25 cellular contexts compared by ENCODE assay signal in the genomic region with DNA sequence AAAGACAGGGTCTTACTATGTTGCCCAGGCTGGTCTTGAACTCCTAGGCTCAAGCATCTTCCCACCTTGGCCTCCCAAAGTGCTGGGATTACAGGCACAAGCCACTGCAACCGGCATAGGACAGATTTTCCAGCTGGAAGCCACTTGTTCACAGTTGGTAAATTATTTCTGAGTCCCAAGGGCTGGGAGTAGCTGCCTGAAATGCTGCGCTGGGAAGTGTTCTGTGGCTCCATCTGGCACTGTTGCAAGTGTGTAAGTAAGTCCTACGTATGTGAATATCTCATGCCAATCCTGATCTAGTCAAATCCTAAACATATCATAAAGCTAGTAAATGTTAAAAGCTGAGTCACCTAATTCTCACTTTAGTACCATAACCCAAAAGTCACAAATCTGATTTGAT. TPM values are rescaled to one million over a fixed set of nuclear protein-coding genes. Genes with fewer than 3 reads are reported as not detected.
DNase-seq lines count a peak whose midpoint lies in the region; ATAC-seq and TF ChIP-seq lines count a peak whose summit lies in the region.
"Had no signal": no experiment of that assay in that cellular context is flagged by ENCODE, and none has a peak within 500 bp of the region (broad histone marks: within the 10 kb centered on the region; RNA-seq: fewer than 3 reads in every experiment).

No MANE protein-coding gene starts in this region.

- H3K4me1 ChIP-seq in breast epithelium = no peaks in the 10 kb centered on the region

- no peak for ATAC-seq in stimulated activated naive B cell treated with anti-CD40 and anti-IgM and Interleukin-4, amounts not matched to agents 10 μg/mL and 1 μg/mL and 100 μg/mL, for 72 hours (replicated peaks)
- ATAC-seq in HG03342 (IDR thresholded peaks at IDR 0.05; ENCODE audit: unreplicated experiment) = no peak
- no peak for ATAC-seq in HG03571 (IDR thresholded peaks at IDR 0.05; ENCODE audit: unreplicated experiment)
- ATAC-seq: activated CD4-positive, CD25-positive, alpha-beta regulatory T cell treated with anti-CD3 and anti-CD28 coated beads, Interleukin-2, amount 50 U/mL, for 24 hours; SK-N-SH treated with all-trans-retinoic acid at 6 μM for 48 hours had no signal

- BruUV-seq in MCF 10A (replicated peaks; lab: Mats Ljungman, UMichigan) = TSS peak; percentile 18

- POLR2A ChIA-PET in MCF 10A (lab: Yijun Ruan, JAX) = interaction anchor here (1.0 to 2.3 kb wide), 3 partner anchors 10 to 164 kb away, joined by 3 to 14 read pairs (median 4); partner anchors contain the start of gene INPP5K

- H3K27me3 Mint-ChIP-seq in MCF 10A (ENCODE audit: insufficient read depth, unreplicated experiment) = no peaks in the 10 kb centered on the region
- peaks cover 15% of the 10 kb centered on the region for H3K27me3 Mint-ChIP-seq in glutamatergic neuron (ENCODE audit: unreplicated experiment)
- no peaks in the 10 kb centered on the region for H3K27me3 Mint-ChIP-seq in stimulated activated naive B cell treated with anti-CD40 and anti-IgM and Interleukin-4, amounts not matched to agents 10 μg/mL and 1 μg/mL and 100 μg/mL, for 72 hours

- H3K27ac ChIP-seq in breast epithelium = no peak overlapping the region
- H3K27ac ChIP-seq: epithelial cell of prostate, right atrium auricular region had no signal

- no peak for TF ChIP-seq POLR2A in breast epithelium (IDR thresholded peaks at IDR 0.05)

- TF ChIP-seq CTCF in MCF 10A (IDR thresholded peaks at IDR 0.05; ENCODE audit: unreplicated experiment) (no peak), breast epithelium (IDR thresholded peaks at IDR 0.05) (no peak), glutamatergic neuron (IDR thresholded peaks at IDR 0.05; ENCODE audit: partially characterized antibody, unreplicated experiment) (no peak)

- no peak overlapping the region for H3K4me3 Mint-ChIP-seq in MCF 10A (ENCODE audit: unreplicated experiment)
- peak overlapping the region; percentile 77 for H3K4me3 Mint-ChIP-seq in glutamatergic neuron (ENCODE audit: unreplicated experiment)
- H3K4me3 Mint-ChIP-seq in stimulated activated naive B cell treated with anti-CD40 and anti-IgM and Interleukin-4, amounts not matched to agents 10 μg/mL and 1 μg/mL and 100 μg/mL, for 72 hours = no peak overlapping the region

- intact Hi-C loops in MCF 10A (cut with micrococcal nuclease) = no loop called here
- intact Hi-C loops in breast epithelium (cut with DNase I; ENCODE audit: low total_unique reads) = no loop called here

- no peak overlapping the region for H3K4me3 ChIP-seq in breast epithelium
- H3K4me3 ChIP-seq: dorsolateral prefrontal cortex, right atrium auricular region had no signal

- H3K27ac Mint-ChIP-seq in MCF 10A (ENCODE audit: low read depth, unreplicated experiment) = no peak overlapping the region
- H3K27ac Mint-ChIP-seq in glutamatergic neuron (ENCODE audit: unreplicated experiment) = peak overlapping the region; percentile 95
- H3K27ac Mint-ChIP-seq in stimulated activated naive B cell treated with anti-CD40 and anti-IgM and Interleukin-4, amounts not matched to agents 10 μg/mL and 1 μg/mL and 100 μg/mL, for 72 hours = peak overlapping the region; percentile 25

- no peaks in the 10 kb centered on the region for H3K27me3 ChIP-seq in breast epithelium
- H3K27me3 ChIP-seq: dorsolateral prefrontal cortex, right atrium auricular region had no signal

- CTCF ChIA-PET in MCF 10A (lab: Yijun Ruan, JAX) = interaction anchor here (1.6 kb wide), 1 partner anchor 13 kb away, joined by 4 read pairs; no protein-coding TSS in a partner anchor

- no peaks in the 10 kb centered on the region for H3K9me3 ChIP-seq in breast epithelium
- H3K9me3 ChIP-seq: right atrium auricular region had no signal

- H3K36me3 ChIP-seq in breast epithelium = no peaks in the 10 kb centered on the region

- H3K9me3 Mint-ChIP-seq in MCF 10A (ENCODE audit: unreplicated experiment) (no peaks in the 10 kb centered on the region), glutamatergic neuron (ENCODE audit: unreplicated experiment) (peaks cover 13% of the 10 kb centered on the region)
- H3K9me3 Mint-ChIP-seq in stimulated activated naive B cell treated with anti-CD40 and anti-IgM and Interleukin-4, amounts not matched to agents 10 μg/mL and 1 μg/mL and 100 μg/mL, for 72 hours = no peaks in the 10 kb centered on the region

- DNase-seq in MCF 10A (ENCODE audit: unreplicated experiment) = no peak
- DNase-seq in breast epithelium (ENCODE audit: low spot score in 2 of 2) = no peak
- peak; percentile 69 for DNase-seq in NCI-H2171 treated with DMSO at 0.1 percent for 48 hours (lab: John Stamatoyannopoulos, UW)
- DNase-seq in glutamatergic neuron = no peak
- DNase-seq in stimulated activated naive B cell treated with anti-CD40 and anti-IgM and Interleukin-4, amounts not matched to agents 10 μg/mL and 1 μg/mL and 100 μg/mL, for 72 hours = no peak
- no peak for DNase-seq in activated T-cell treated with anti-CD3 and anti-CD28 coated beads, Interleukin-2, amount 50 U/mL, for 1 hour
- DNase-seq: activated effector memory CD4-positive, alpha-beta T cell treated with Interleukin-2 at 50 U/mL for 16 hours; amniotic stem cell; central memory CD4-positive, alpha-beta T cell; DMS79 treated with DMSO at 0.1 percent for 48 hours; hippocampal formation; islet precursor cell; NCI-H1048; NCI-H2029 treated with DMSO at 0.1 percent for 48 hours; NCI-H510A; occipital lobe; stimulated activated CD8-positive, alpha-beta memory T cell treated with anti-CD3 and anti-CD28 coated beads, Interleukin-4, amount 100 ng/mL, for 48 hours; T-helper 9 cell had no signal

- H3K4me1 Mint-ChIP-seq in MCF 10A (ENCODE audit: insufficient read depth, unreplicated experiment) (peaks cover 7% of the 10 kb centered on the region), glutamatergic neuron (ENCODE audit: low read depth, unreplicated experiment) (peaks cover 34% of the 10 kb centered on the region)
- H3K4me1 Mint-ChIP-seq in stimulated activated naive B cell treated with anti-CD40 and anti-IgM and Interleukin-4, amounts not matched to agents 10 μg/mL and 1 μg/mL and 100 μg/mL, for 72 hours = peaks cover 12% of the 10 kb centered on the region in 2 donors

- H3K36me3 Mint-ChIP-seq in MCF 10A (ENCODE audit: insufficient read depth, unreplicated experiment) (peaks cover 97% of the 10 kb centered on the region), glutamatergic neuron (ENCODE audit: unreplicated experiment) (no peaks in the 10 kb centered on the region)
- H3K36me3 Mint-ChIP-seq in stimulated activated naive B cell treated with anti-CD40 and anti-IgM and Interleukin-4, amounts not matched to agents 10 μg/mL and 1 μg/mL and 100 μg/mL, for 72 hours = peaks cover 42 to 55% of the 10 kb centered on the region in 2 donors

RNA-seq across cellular contexts. Expression of gene YWHAE, which starts 48.1 kb away (rescaled TPM):
- total RNA-seq in MCF 10A (2022) (813 and 886 TPM in 2 replicates), breast epithelium (100 to 1,000 TPM; 481 to 610 (median 518) TPM), glutamatergic neuron (ENCODE audit: unreplicated experiment) (1,106 TPM)
